ENCODE assay signal across 11 cellular contexts in the genomic region with DNA sequence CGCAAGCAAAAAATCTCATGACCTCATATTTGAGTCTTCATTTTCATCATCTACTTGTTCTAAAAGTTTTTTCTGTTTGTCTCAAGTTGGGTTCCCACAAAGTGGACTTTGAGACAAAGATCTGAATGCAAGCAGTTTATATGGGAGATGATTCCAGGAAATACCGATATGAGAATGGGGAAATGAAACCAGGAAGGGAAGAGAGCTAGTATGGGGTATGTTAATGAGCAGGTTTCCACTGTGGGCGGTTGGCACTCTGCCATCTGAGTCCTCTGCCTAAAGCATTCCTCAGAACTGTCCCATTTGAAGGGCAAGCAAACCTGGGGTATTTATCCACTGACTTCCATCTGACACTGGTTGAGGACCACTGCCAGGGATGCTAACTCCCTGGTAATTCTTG. TPM values are rescaled to one million over a fixed set of nuclear protein-coding genes. Genes with fewer than 3 reads are reported as not detected.
DNase-seq lines count a peak whose midpoint lies in the region; ATAC-seq, FAIRE-seq and TF ChIP-seq lines count a peak whose summit lies in the region.
"Had no signal": no experiment of that assay in that cellular context is flagged by ENCODE, and none has a peak within 500 bp of the region (broad histone marks: within the 10 kb centered on the region; RNA-seq: fewer than 3 reads in every experiment).

No MANE protein-coding gene starts in this region.

- peaks cover 60% of the 10 kb centered on the region for H3K4me1 Mint-ChIP-seq in endodermal cell

- ATAC-seq in HG03442 (IDR thresholded peaks at IDR 0.05; ENCODE audit: unreplicated experiment): peak; percentile 59
- no peak for ATAC-seq in body of pancreas
- no peak for ATAC-seq in HG03520 (IDR thresholded peaks at IDR 0.05; ENCODE audit: unreplicated experiment)
- ATAC-seq: WTC11 had no signal

- H3K27me3 ChIP-seq in body of pancreas (no peaks in the 10 kb centered on the region), endodermal cell (ENCODE audit: control insufficient read depth, insufficient read depth, low read length, poor library complexity, severe bottlenecking) (no peaks in the 10 kb centered on the region)
- H3K27me3 ChIP-seq: neutrophil had no signal

- H3K27ac ChIP-seq in body of pancreas (no peak overlapping the region), endodermal cell (ENCODE audit: low read depth, low read length) (no peak overlapping the region)
- H3K27ac ChIP-seq: neutrophil had no signal

- no peak overlapping the region for H3K27ac Mint-ChIP-seq in endodermal cell
- H3K27ac Mint-ChIP-seq: WTC11 had no signal

- H3K27me3 Mint-ChIP-seq in endodermal cell (ENCODE audit: insufficient read depth): no peaks in the 10 kb centered on the region

- no peak for TF ChIP-seq CTCF in body of pancreas (IDR thresholded peaks at IDR 0.05)
- no peak for TF ChIP-seq CTCF in endodermal cell (conservative IDR thresholded peaks at IDR 0.05)

- no peak overlapping the region for H3K4me3 Mint-ChIP-seq in endodermal cell
- H3K4me3 Mint-ChIP-seq: WTC11 had no signal

- peaks cover 6% of the 10 kb centered on the region for H3K36me3 Mint-ChIP-seq in endodermal cell (ENCODE audit: low read depth)
- H3K36me3 Mint-ChIP-seq: WTC11 had no signal

- H3K36me3 ChIP-seq in body of pancreas (replicated peaks in 1 of 2; ENCODE audit: insufficient read depth in 1 of 2, low read depth in 2 of 2): no peaks in the 10 kb centered on the region
- H3K36me3 ChIP-seq in endodermal cell (ENCODE audit: control insufficient read depth, insufficient read depth, low read length): no peaks in the 10 kb centered on the region
- H3K36me3 ChIP-seq: neutrophil had no signal

- H3K4me3 ChIP-seq in body of pancreas (no peak overlapping the region), endodermal cell (ENCODE audit: low read length) (no peak overlapping the region)

- H3K9ac ChIP-seq in endodermal cell (ENCODE audit: extremely low read depth, low read length, poor library complexity, severe bottlenecking): no peak overlapping the region

- no peak for DNase-seq in GM18507 (ENCODE audit: extremely low spot score, insufficient read length, low read depth)
- peak; percentile 21 to 65 (median 27) for DNase-seq in body of pancreas
- DNase-seq in stimulated activated CD4-positive, alpha-beta T cell treated with anti-CD3 and anti-CD28 coated beads, Interleukin-2, amount 100 ng/mL, for 24 hours: peak; percentile 26 to 49
- no peak for DNase-seq in epidermal melanocyte (ENCODE audit: insufficient read length, low spot score)
- no peak for DNase-seq in SHP77 (lab: John Stamatoyannopoulos, UW)
- DNase-seq in endodermal cell: no peak
- DNase-seq: NCI-H187 treated with DMSO at 0.1 percent for 48 hours had no signal

- TF ChIP-seq POLR2A in body of pancreas (IDR thresholded peaks at IDR 0.05): no peak

- WGBS in body of pancreas, 2 donors: 77 to 78% methylated on average over 3 of the region's 3 CpGs
- 93 to 97% methylated on average over 3 of the region's 3 CpGs for WGBS in endodermal cell (ENCODE audit: insufficient coverage in 1 of 2, insufficient read length in 1 of 2), 2 experiments

- no peaks in the 10 kb centered on the region for H3K9me3 ChIP-seq in body of pancreas
- peaks cover 8% of the 10 kb centered on the region for H3K9me3 ChIP-seq in endodermal cell (ENCODE audit: control insufficient read depth, low read length)
- H3K9me3 ChIP-seq: neutrophil had no signal

- H3K4me1 ChIP-seq in body of pancreas: no peaks in the 10 kb centered on the region
- peaks cover 15% of the 10 kb centered on the region for H3K4me1 ChIP-seq in endodermal cell (ENCODE audit: control insufficient read depth, insufficient read depth, low read length)

- intact Hi-C loops in body of pancreas (cut with DNase I): no loop called here

- peaks cover 4% of the 10 kb centered on the region for H3K9me3 Mint-ChIP-seq in endodermal cell

- peak; percentile 90 for FAIRE-seq in GM18507 (lab: Jason Lieb, UNC)

RNA-seq across cellular contexts. Expression of gene ADPRH, which starts 8.8 kb away (rescaled TPM):
- total RNA-seq in body of pancreas (1 to 10 TPM; 3.0 to 6.5 TPM), endodermal cell (10 to 100 TPM in 1 of 2 donors, 1 to 10 TPM in 1; 7.8 to 11.8 TPM)
- polyA plus RNA-seq in endodermal cell (2013, experiment 1 of 2): 2.1 TPM
- polyA plus RNA-seq in endodermal cell (2013, experiment 2 of 2): 1.9 TPM

RNA-seq across cellular contexts. Expression of gene PLA1A, which starts 9.6 kb away (rescaled TPM):
- 1 to 10 TPM in 1 of 2 donors, not detected in 1; 4.4 TPM for total RNA-seq in body of pancreas
- 1 to 10 TPM; 2.4 to 5.3 TPM for total RNA-seq in endodermal cell
- 0.53 TPM for polyA plus RNA-seq in endodermal cell (2013, experiment 1 of 2)
- 0.25 TPM for polyA plus RNA-seq in endodermal cell (2013, experiment 2 of 2)
- total RNA-seq: WTC11 had no signal

RNA-seq across cellular contexts. Expression of gene CD80, which starts 28.7 kb away (rescaled TPM):
- total RNA-seq in body of pancreas (under 1 TPM in 1 of 2 donors, not detected in 1; 0.26 TPM), endodermal cell (1 to 10 TPM; 2.2 to 2.5 TPM)
- 0.43 TPM for polyA plus RNA-seq in endodermal cell (2013, experiment 1 of 2)
- polyA plus RNA-seq in endodermal cell (2013, experiment 2 of 2): 0.75 TPM

Comparison
In these comparisons a context has a peak if more than half of its experiments do, and no peak if none do; other contexts are left out.
1. DNase-seq: peak in body of pancreas (4 of 4) and stimulated activated CD4-positive, alpha-beta T cell treated with anti-CD3 and anti-CD28 coated beads, Interleukin-2, amount 100 ng/mL, for 24 hours (2 of 2); none in GM18507 (single experiment), epidermal melanocyte (single experiment), SHP77 (0 of 2) and endodermal cell (single experiment).